In genomic region chr22:40476341-40476740, GRCh38 we compare ENCODE assay signal across 27 cellular contexts.
DNase-seq lines count a peak whose midpoint lies in the region; ATAC-seq and TF ChIP-seq lines count a peak whose summit lies in the region.
"Had no signal": no experiment of that assay in that cellular context is flagged by ENCODE, and none has a peak within 500 bp of the region (broad histone marks: within the 10 kb centered on the region; RNA-seq: fewer than 3 reads in every experiment).

No MANE protein-coding gene starts in this region.

- no TSS peak for BruUV-seq in MCF 10A (replicated peaks; lab: Mats Ljungman, UMichigan)

- H3K27me3 ChIP-seq in breast epithelium (no peaks in the 10 kb centered on the region), colonic mucosa (no peaks in the 10 kb centered on the region)
- H3K27me3 ChIP-seq: body of pancreas, gastrocnemius medialis, tibial artery had no signal

- intact Hi-C loops in breast epithelium (cut with DNase I; ENCODE audit: low total_unique reads) (no loop called here), MCF 10A (cut with micrococcal nuclease) (no loop called here), colonic mucosa (cut with DNase I) (no loop called here)

- CTCF ChIA-PET in MCF 10A (lab: Yijun Ruan, JAX) = interaction anchor here (0.7 to 1.4 kb wide), 3 partner anchors 11 to 39 kb away, joined by 3 to 5 read pairs (median 3); no protein-coding TSS in a partner anchor

- peaks cover 17% of the 10 kb centered on the region for H3K36me3 Mint-ChIP-seq in MCF 10A (ENCODE audit: insufficient read depth, unreplicated experiment)
- no peaks in the 10 kb centered on the region for H3K36me3 Mint-ChIP-seq in T-helper 17 cell (ENCODE audit: low read depth)
- H3K36me3 Mint-ChIP-seq: naive B cell had no signal

- DNase-seq in breast epithelium (ENCODE audit: low spot score in 2 of 2) = no peak
- no peak for DNase-seq in MCF 10A (ENCODE audit: unreplicated experiment)
- DNase-seq in T-helper 17 cell = no peak
- DNase-seq in iris pigment epithelial cell (ENCODE audit: low read depth) = peak; percentile 48
- DNase-seq in caudate nucleus (lab: John Stamatoyannopoulos, UW) = no peak
- no peak for DNase-seq in NCI-H1092 treated with DMSO at 0.1 percent for 48 hours (lab: John Stamatoyannopoulos, UW)
- DNase-seq in colonic mucosa = no peak
- DNase-seq: activated CD4-positive, alpha-beta T cell treated with anti-CD3 and anti-CD28 coated beads, Interleukin-2, amount 50 U/mL, for 4 hours; activated CD4-positive, CD25-positive, alpha-beta regulatory T cell; activated effector memory CD4-positive, alpha-beta T cell treated with anti-CD3 and anti-CD28 coated beads, Interleukin-2, amount 50 U/mL, for 16 hours; body of pancreas; C1 segment of cervical spinal cord; gastrocnemius medialis; H9; kidney glomerular epithelial cell; midbrain; MM.1S; naive B cell; NCI-H1436 treated with DMSO at 0.1 percent for 48 hours; NCI-H2081 treated with DMSO at 0.1 percent for 48 hours; NCI-H345; NCI-H69; occipital lobe; Right ventricle myocardium superior; stimulated activated CD4-positive, alpha-beta T cell treated with anti-CD3 and anti-CD28 coated beads, Interleukin-4, amount 100 ng/mL, for 24 hours; tibial artery had no signal

- peaks cover 22% of the 10 kb centered on the region for H3K4me1 Mint-ChIP-seq in MCF 10A (ENCODE audit: insufficient read depth, unreplicated experiment)
- peaks cover 21% of the 10 kb centered on the region for H3K4me1 Mint-ChIP-seq in T-helper 17 cell

- H3K27me3 Mint-ChIP-seq in MCF 10A (ENCODE audit: insufficient read depth, unreplicated experiment) (no peaks in the 10 kb centered on the region), T-helper 17 cell (no peaks in the 10 kb centered on the region)
- H3K27me3 Mint-ChIP-seq: naive B cell had no signal

- no peak for ATAC-seq in T-helper 17 cell
- ATAC-seq: body of pancreas, gastrocnemius medialis had no signal

- H3K9me3 ChIP-seq in breast epithelium = no peaks in the 10 kb centered on the region
- no peaks in the 10 kb centered on the region for H3K9me3 ChIP-seq in T-helper 17 cell (ENCODE audit: control insufficient read depth, low read length, poor library complexity, severe bottlenecking)
- H3K9me3 ChIP-seq in colonic mucosa = no peaks in the 10 kb centered on the region
- H3K9me3 ChIP-seq: body of pancreas, gastrocnemius medialis, tibial artery had no signal

- POLR2A ChIA-PET in MCF 10A (lab: Yijun Ruan, JAX) = interaction anchor here (0.6 to 1.4 kb wide), 2 partner anchors 10 to 55 kb away, joined by 3 to 6 read pairs; no protein-coding TSS in a partner anchor

- TF ChIP-seq CTCF in breast epithelium (IDR thresholded peaks at IDR 0.05) = no peak
- TF ChIP-seq CTCF in MCF 10A (IDR thresholded peaks at IDR 0.05; ENCODE audit: unreplicated experiment) = no peak
- no peak for TF ChIP-seq CTCF in colonic mucosa (IDR thresholded peaks at IDR 0.05)

- H3K36me3 ChIP-seq in breast epithelium (no peaks in the 10 kb centered on the region), colonic mucosa (no peaks in the 10 kb centered on the region)
- H3K36me3 ChIP-seq: gastrocnemius medialis, tibial artery had no signal

- TF ChIP-seq POLR2A in breast epithelium (IDR thresholded peaks at IDR 0.05) = no peak

- H3K4me3 ChIP-seq in breast epithelium (no peak overlapping the region), colonic mucosa (no peak overlapping the region)
- H3K4me3 ChIP-seq: body of pancreas, gastrocnemius medialis, tibial artery had no signal

- H3K27ac Mint-ChIP-seq in MCF 10A (ENCODE audit: low read depth, unreplicated experiment) = no peak overlapping the region
- peak overlapping the region; percentile 74 for H3K27ac Mint-ChIP-seq in T-helper 17 cell

- H3K9ac ChIP-seq in colonic mucosa (ENCODE audit: low read depth in 2 of 2, low read length in 2 of 2) = no peak overlapping the region
- H3K9ac ChIP-seq: KMS-11 had no signal

- H3K27ac ChIP-seq in breast epithelium (peak overlapping the region; percentile 8 to 19), caudate nucleus (ENCODE audit: low read depth, low read length) (no peak overlapping the region), colonic mucosa (no peak overlapping the region)
- H3K27ac ChIP-seq: body of pancreas, gastrocnemius medialis, KMS-11, tibial artery had no signal

- H3K4me1 ChIP-seq in breast epithelium (no peaks in the 10 kb centered on the region), colonic mucosa (no peaks in the 10 kb centered on the region)

- no peaks in the 10 kb centered on the region for H3K9me3 Mint-ChIP-seq in MCF 10A (ENCODE audit: unreplicated experiment)
- H3K9me3 Mint-ChIP-seq: H9, naive B cell had no signal

- H3K4me3 Mint-ChIP-seq in MCF 10A (ENCODE audit: unreplicated experiment) (no peak overlapping the region), T-helper 17 cell (no peak overlapping the region)
- H3K4me3 Mint-ChIP-seq: H9, naive B cell had no signal

Comparison
In these comparisons a context has a peak if more than half of its experiments do, and no peak if none do; other contexts are left out.
1. H3K27ac ChIP-seq: peak in breast epithelium (2 of 2); none in caudate nucleus (single experiment) and colonic mucosa (single experiment).